ENCODE assay signal across 8 cellular contexts in the genomic region with DNA sequence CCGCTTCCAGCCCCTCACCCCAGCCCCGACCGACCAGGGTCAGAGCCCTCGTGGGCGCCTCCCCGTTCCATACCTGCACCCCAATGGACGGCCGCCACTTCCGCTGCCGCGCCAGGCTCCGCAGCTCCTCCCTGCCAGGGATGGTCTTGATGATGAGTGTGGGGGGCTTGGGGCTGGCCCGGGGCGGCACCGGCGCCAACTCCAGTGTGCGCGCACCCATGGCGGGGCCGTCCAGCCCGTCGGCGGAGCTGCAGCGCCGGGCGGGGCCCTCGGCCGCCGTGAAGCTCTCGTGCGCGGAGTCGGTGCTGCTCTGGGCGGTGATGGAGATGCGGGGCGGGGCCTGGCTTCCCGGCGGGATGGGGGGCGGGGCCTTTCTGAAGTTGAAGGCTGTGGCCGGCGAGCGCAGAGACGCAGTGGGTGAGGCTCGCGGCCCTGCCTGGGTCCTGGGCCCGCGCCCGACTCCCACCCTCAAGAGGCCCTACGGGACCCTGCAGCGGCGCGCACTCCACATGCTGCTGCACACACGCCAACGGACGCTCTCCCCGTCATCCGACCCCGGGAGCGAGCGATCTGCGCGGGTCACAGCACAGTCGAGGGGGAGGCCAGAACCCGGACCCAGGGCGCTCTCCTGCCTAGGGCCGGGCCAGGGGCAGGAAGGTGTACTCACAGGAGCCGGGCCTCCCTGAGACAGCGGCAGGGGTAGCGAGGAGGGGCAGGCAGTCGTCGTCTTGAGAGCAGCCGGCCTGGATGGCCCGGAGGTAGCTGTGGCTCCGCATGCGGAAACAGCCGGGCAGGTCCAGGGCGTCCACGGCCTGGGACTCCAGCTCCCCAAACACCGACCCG. TPM values are rescaled to one million over a fixed set of nuclear protein-coding genes. Genes with fewer than 3 reads are reported as not detected.
DNase-seq lines count a peak whose midpoint lies in the region; ATAC-seq and TF ChIP-seq lines count a peak whose summit lies in the region.

No MANE protein-coding gene starts in this region.

- ATAC-seq in activated T-cell treated with anti-CD3 and anti-CD28 coated beads, Interleukin-2, amount 50 U/mL, for 4 hours = peak; percentile 89 to 90

- in situ Hi-C loops in KBM-7 (cut with MboI; ENCODE audit: low pct_unique_long_range_greater_than_20kb, low sequenced_read_pairs) = no loop called here

- H3K36me3 ChIP-seq in HUES48 (ENCODE audit: control insufficient read depth, insufficient read depth, low read length) (no peaks in the 10 kb centered on the region), cardiac muscle cell (no peaks in the 10 kb centered on the region), skeletal muscle satellite cell (ENCODE audit: insufficient read depth, low read length) (no peaks in the 10 kb centered on the region)

- H3K27me3 Mint-ChIP-seq in activated T-cell treated with anti-CD3 and anti-CD28 coated beads, Interleukin-2, amount 50 U/mL, for 4 hours (ENCODE audit: low read depth) = peaks cover 45% of the 10 kb centered on the region

- no peaks in the 10 kb centered on the region for H3K4me1 ChIP-seq in HUES48 (ENCODE audit: control insufficient read depth, insufficient read depth, low read length)
- no peaks in the 10 kb centered on the region for H3K4me1 ChIP-seq in cardiac muscle cell (ENCODE audit: low read depth)
- peaks cover 4% of the 10 kb centered on the region for H3K4me1 ChIP-seq in skeletal muscle satellite cell (ENCODE audit: control insufficient read depth, insufficient read depth, low read length)

- TF ChIP-seq CTCF in cardiac muscle cell (IDR thresholded peaks at IDR 0.05; ENCODE audit: low read depth, low read length) = no peak

- H3K36me3 Mint-ChIP-seq in activated T-cell treated with anti-CD3 and anti-CD28 coated beads, Interleukin-2, amount 50 U/mL, for 4 hours (ENCODE audit: insufficient read depth) = no peaks in the 10 kb centered on the region

- DNase-seq in activated T-cell treated with anti-CD3 and anti-CD28 coated beads, Interleukin-2, amount 50 U/mL, for 4 hours = peak; percentile 47
- DNase-seq in cardiac muscle cell (ENCODE audit: low read depth in 1 of 2, low spot score in 1 of 2) = peak; percentile 51 to 64
- DNase-seq in kidney glomerular epithelial cell (lab: John Stamatoyannopoulos, UW) = no peak
- no peak for DNase-seq in HuH-7.5 (ENCODE audit: low spot score)
- DNase-seq in KBM-7 = no peak
- DNase-seq in HPDE6-E6E7 (ENCODE audit: extremely low spot score) = no peak

- H3K4me3 Mint-ChIP-seq in activated T-cell treated with anti-CD3 and anti-CD28 coated beads, Interleukin-2, amount 50 U/mL, for 4 hours = peak overlapping the region; percentile 60

- peak overlapping the region; percentile 67 for H3K4me3 ChIP-seq in HUES48 (ENCODE audit: low read depth, low read length)
- H3K4me3 ChIP-seq in cardiac muscle cell = peak overlapping the region; percentile 23
- peak overlapping the region; percentile 59 for H3K4me3 ChIP-seq in skeletal muscle satellite cell (ENCODE audit: low read length)

- H3K4me1 Mint-ChIP-seq in activated T-cell treated with anti-CD3 and anti-CD28 coated beads, Interleukin-2, amount 50 U/mL, for 4 hours (ENCODE audit: low read depth) = peaks cover 3% of the 10 kb centered on the region

- no peak overlapping the region for H3K27ac ChIP-seq in HUES48 (ENCODE audit: low read depth, low read length)
- H3K27ac ChIP-seq in cardiac muscle cell = no peak overlapping the region

- no peaks in the 10 kb centered on the region for H3K9me3 Mint-ChIP-seq in activated T-cell treated with anti-CD3 and anti-CD28 coated beads, Interleukin-2, amount 50 U/mL, for 4 hours

- H3K27me3 ChIP-seq in HUES48 (ENCODE audit: control insufficient read depth, insufficient read depth, low read length) (peaks cover 40% of the 10 kb centered on the region), cardiac muscle cell (peaks cover 79% of the 10 kb centered on the region), skeletal muscle satellite cell (ENCODE audit: control insufficient read depth, insufficient read depth, low read length) (peaks cover 61% of the 10 kb centered on the region)

- peak overlapping the region; percentile 72 for H3K4me2 ChIP-seq in skeletal muscle satellite cell (ENCODE audit: low read length)

- H3K9me3 ChIP-seq in HUES48 (ENCODE audit: control insufficient read depth, insufficient read depth, low read length) (no peaks in the 10 kb centered on the region), cardiac muscle cell (ENCODE audit: low read depth) (no peaks in the 10 kb centered on the region), skeletal muscle satellite cell (replicated peaks; ENCODE audit: low read length) (no peaks in the 10 kb centered on the region)

- H3K9ac ChIP-seq in HUES48 (ENCODE audit: low read depth, low read length) (peak overlapping the region; percentile 45), skeletal muscle satellite cell (ENCODE audit: low read depth, low read length) (no peak overlapping the region)

RNA-seq across cellular contexts. Expression of a gene that starts 26.1 kb away (rescaled TPM):
- total RNA-seq in activated T-cell treated with anti-CD3 and anti-CD28 coated beads, Interleukin-2, amount 50 U/mL, for 4 hours = 10 to 100 TPM; 73.8 to 75.7 (median 73.8) TPM
- 15.4 and 18.1 TPM in 2 replicates for total RNA-seq in cardiac muscle cell
- 57.2 and 61.2 TPM in 2 replicates for polyA plus RNA-seq in cardiac muscle cell
- 33.0 and 41.9 TPM in 2 replicates for total RNA-seq in skeletal muscle satellite cell (2012; rRNA removed)

RNA-seq across cellular contexts. Expression of a gene that starts 43.8 kb away (rescaled TPM):
- 1 to 10 TPM in 2 of 3 donors, under 1 TPM in 1; 0.98 to 1.5 (median 1.0) TPM for total RNA-seq in activated T-cell treated with anti-CD3 and anti-CD28 coated beads, Interleukin-2, amount 50 U/mL, for 4 hours
- total RNA-seq in cardiac muscle cell = 0.42 and 0.95 TPM in 2 replicates
- 0.26 and 0.48 TPM in 2 replicates for polyA plus RNA-seq in cardiac muscle cell
- under 0.01 TPM in 1 of 2 replicates, not detected in the other for total RNA-seq in skeletal muscle satellite cell (2012; rRNA removed)

Comparison
In these comparisons a context has a peak if more than half of its experiments do, and no peak if none do; other contexts are left out.
1. DNase-seq: peak in activated T-cell treated with anti-CD3 and anti-CD28 coated beads, Interleukin-2, amount 50 U/mL, for 4 hours (single experiment) and cardiac muscle cell (2 of 2); none in kidney glomerular epithelial cell (single experiment), HuH-7.5 (single experiment), KBM-7 (single experiment) and HPDE6-E6E7 (single experiment).
2. Peak in every context shown above with its lines, with median percentiles within 50 percentile points of each other: H3K4me3 ChIP-seq.